24 cellular contexts compared by ENCODE assay signal in genomic region chr1:218394989-218395388, GRCh38.
"Had no signal": no experiment of that assay in that cellular context is flagged by ENCODE, and none has a peak within 500 bp of the region (broad histone marks: within the 10 kb centered on the region; RNA-seq: fewer than 3 reads in every experiment).

No MANE protein-coding gene starts in this region.

- H3K4me1 ChIP-seq: colonic mucosa, prostate gland had no signal

- H3K27ac ChIP-seq: colonic mucosa, pancreas, prostate gland, thoracic aorta, upper lobe of right lung, WERI-Rb-1 had no signal

- H3K36me3 ChIP-seq: colonic mucosa, pancreas, prostate gland, thoracic aorta, upper lobe of right lung, WERI-Rb-1 had no signal

- H3K27ac Mint-ChIP-seq: activated T-cell treated with anti-CD3 and anti-CD28 coated beads, Interleukin-2, amount 50 U/mL, for 24 hours; stimulated activated naive CD8-positive, alpha-beta T cell treated with anti-CD3 and anti-CD28 coated beads, Interleukin-15, Interleukin-2, amounts not matched to agents 100 ng/mL and 50 ng/mL, for 24 hours; T-helper 1 cell treated with Interleukin-12 subunit alpha and Interleukin-12 subunit beta and Interleukin-4 antibody, amounts not matched to agents 30 μg/mL and 1 μg/mL, for 36 hours had no signal

- H3K27me3 ChIP-seq: colonic mucosa, dorsolateral prefrontal cortex, pancreas, upper lobe of right lung had no signal

- H3K9me3 Mint-ChIP-seq: activated T-cell treated with anti-CD3 and anti-CD28 coated beads, Interleukin-2, amount 50 U/mL, for 24 hours; stimulated activated naive CD8-positive, alpha-beta T cell treated with anti-CD3 and anti-CD28 coated beads, Interleukin-15, Interleukin-2, amounts not matched to agents 100 ng/mL and 50 ng/mL, for 24 hours; T-helper 1 cell treated with Interleukin-12 subunit alpha and Interleukin-12 subunit beta and Interleukin-4 antibody, amounts not matched to agents 30 μg/mL and 1 μg/mL, for 36 hours had no signal

- H3K9me3 ChIP-seq: colonic mucosa, pancreas, prostate gland, thoracic aorta, upper lobe of right lung had no signal

- H3K4me3 Mint-ChIP-seq: activated T-cell treated with anti-CD3 and anti-CD28 coated beads, Interleukin-2, amount 50 U/mL, for 24 hours; stimulated activated naive CD8-positive, alpha-beta T cell treated with anti-CD3 and anti-CD28 coated beads, Interleukin-15, Interleukin-2, amounts not matched to agents 100 ng/mL and 50 ng/mL, for 24 hours; T-helper 1 cell treated with Interleukin-12 subunit alpha and Interleukin-12 subunit beta and Interleukin-4 antibody, amounts not matched to agents 30 μg/mL and 1 μg/mL, for 36 hours had no signal

- H3K4me3 ChIP-seq: colonic mucosa, dorsolateral prefrontal cortex, pancreas, prostate gland, upper lobe of right lung had no signal

- ATAC-seq: activated CD4-positive, CD25-positive, alpha-beta regulatory T cell treated with anti-CD3 and anti-CD28 coated beads, Interleukin-2, amount 50 U/mL, for 24 hours; pancreas; upper lobe of right lung had no signal

- DNase-seq: activated CD4-positive, alpha-beta T cell treated with anti-CD3 and anti-CD28 coated beads for 48 hours; activated CD4-positive, alpha-beta T cell treated with anti-CD3 and anti-CD28 coated beads, Interleukin-2, amount 50 U/mL, for 48 hours; activated CD8-positive, alpha-beta memory T cell treated with anti-CD3 and anti-CD28 coated beads for 24 hours; activated gamma-delta T cell; activated naive CD4-positive, alpha-beta T cell treated with anti-CD3 and anti-CD28 coated beads, Interleukin-2, amount 50 U/mL, for 16 hours; activated T-cell treated with anti-CD3 and anti-CD28 coated beads, Interleukin-2, amount 50 U/mL, for 24 hours; amniotic stem cell; colonic mucosa; dorsolateral prefrontal cortex; effector memory CD4-positive, alpha-beta T cell; glutamatergic neuron; islet precursor cell; mammary epithelial cell; pancreas; stimulated activated CD4-positive, alpha-beta T cell treated with anti-CD3 and anti-CD28 coated beads, Interleukin-2, amount 100 ng/mL, for 48 hours; SW 1271; T-helper 9 cell; upper lobe of right lung; WERI-Rb-1 had no signal
